Comparison of ENCODE assay signal across 9 cellular contexts in genomic region chr19:1073956-1074511, GRCh38. TPM values are rescaled to one million over a fixed set of nuclear protein-coding genes. Genes with fewer than 3 reads are reported as not detected.
DNase-seq lines count a peak whose midpoint lies in the region; ATAC-seq and TF ChIP-seq lines count a peak whose summit lies in the region.
"Had no signal": no experiment of that assay in that cellular context is flagged by ENCODE, and none has a peak within 500 bp of the region (broad histone marks: within the 10 kb centered on the region; RNA-seq: fewer than 3 reads in every experiment).

No MANE protein-coding gene starts in this region.

- H3K4me1 Mint-ChIP-seq in activated CD4-positive, alpha-beta memory T cell treated with anti-CD3 and anti-CD28 coated beads, Interleukin-2, amount 10 ng/mL, durations not matched to agents 7 days and 5 days, result peaks cover 64% of the 10 kb centered on the region

- peak; percentile 16 for ATAC-seq in GM18907 (IDR thresholded peaks at IDR 0.05; ENCODE audit: unreplicated experiment)
- no peak for ATAC-seq in lower lobe of right lung

- intact Hi-C loops in lower lobe of right lung (cut with DNase I) (no loop called here), prostate gland (cut with DNase I) (no loop called here)

- DNase-seq in BE2C (peak; percentile 11), lower lobe of right lung (peak; percentile 53), prostate gland (ENCODE audit: low spot score) (no peak), NCI-H2171 (lab: John Stamatoyannopoulos, UW) (no peak), midbrain (lab: John Stamatoyannopoulos, UW) (no peak), GM13977 (ENCODE audit: low spot score) (no peak)
- DNase-seq in activated CD4-positive, alpha-beta memory T cell treated with anti-CD3 and anti-CD28 coated beads, Interleukin-2, amount 10 ng/mL, durations not matched to agents 7 days and 5 days, result no peak

- peaks cover 76% of the 10 kb centered on the region for H3K36me3 Mint-ChIP-seq in activated CD4-positive, alpha-beta memory T cell treated with anti-CD3 and anti-CD28 coated beads, Interleukin-2, amount 10 ng/mL, durations not matched to agents 7 days and 5 days (ENCODE audit: low read depth)

- TF ChIP-seq POLR2A in prostate gland (IDR thresholded peaks at IDR 0.05), result no peak

- in situ Hi-C loops in GM13977 (cut with MboI; ENCODE audit: low pct_unique_long_range_greater_than_20kb, low sequenced_read_pairs, unreplicated experiment), result no loop called here

- 75% methylated on average over 25 of the region's 27 CpGs for WGBS in prostate gland

- H3K4me3 ChIP-seq in BE2C (ENCODE audit: low read depth, low read length) (peak overlapping the region; percentile 45), lower lobe of right lung (peak overlapping the region; percentile 44), prostate gland (no peak overlapping the region)

- H3K9me3 ChIP-seq in BE2C, result peaks cover 4% of the 10 kb centered on the region; the same call in 1 of the 2 replicates
- H3K9me3 ChIP-seq in lower lobe of right lung, result no peaks in the 10 kb centered on the region
- no peaks in the 10 kb centered on the region for H3K9me3 ChIP-seq in prostate gland

- TF ChIP-seq CTCF in BE2C (IDR thresholded peaks at IDR 0.05; ENCODE audit: low read depth, low read length) (no peak), lower lobe of right lung (IDR thresholded peaks at IDR 0.05) (no peak), prostate gland (IDR thresholded peaks at IDR 0.05) (no peak), GM13977 (IDR thresholded peaks at IDR 0.05; ENCODE audit: extremely low read depth, insufficient read depth, missing control alignments) (no peak)

- H3K27me3 ChIP-seq in BE2C (peaks cover 33% of the 10 kb centered on the region), lower lobe of right lung (ENCODE audit: low read depth) (peaks cover 8% of the 10 kb centered on the region), prostate gland (replicated peaks; ENCODE audit: insufficient read depth) (peaks cover 11% of the 10 kb centered on the region)

- POLR2A ChIA-PET in activated CD4-positive, alpha-beta memory T cell treated with anti-CD3 and anti-CD28 coated beads, Interleukin-2, amount 10 ng/mL, durations not matched to agents 7 days and 5 days (lab: Charles Lee), result interaction anchor here (0.7 to 17.5 kb wide), 11 partner anchors 7 to 195 kb away, joined by 3 to 334 read pairs (median 12); partner anchors contain the start of genes ABCA7, ARHGAP45, CIRBP and CNN2

- no peaks in the 10 kb centered on the region for H3K9me3 Mint-ChIP-seq in activated CD4-positive, alpha-beta memory T cell treated with anti-CD3 and anti-CD28 coated beads, Interleukin-2, amount 10 ng/mL, durations not matched to agents 7 days and 5 days
- H3K9me3 Mint-ChIP-seq: neural crest cell had no signal

- H3K4me3 Mint-ChIP-seq in activated CD4-positive, alpha-beta memory T cell treated with anti-CD3 and anti-CD28 coated beads, Interleukin-2, amount 10 ng/mL, durations not matched to agents 7 days and 5 days, result peak overlapping the region; percentile 52
- H3K4me3 Mint-ChIP-seq: neural crest cell had no signal

- peak overlapping the region; percentile 64 for H3K27ac Mint-ChIP-seq in activated CD4-positive, alpha-beta memory T cell treated with anti-CD3 and anti-CD28 coated beads, Interleukin-2, amount 10 ng/mL, durations not matched to agents 7 days and 5 days

- H3K4me1 ChIP-seq in BE2C, result 0 out of 2 replicates have a peak, but pooled peaks cover 4% of the 10 kb centered on the region
- H3K4me1 ChIP-seq in lower lobe of right lung, result peaks cover 61% of the 10 kb centered on the region
- no peaks in the 10 kb centered on the region for H3K4me1 ChIP-seq in prostate gland (replicated peaks)

- H3K36me3 ChIP-seq in BE2C (no peaks in the 10 kb centered on the region), lower lobe of right lung (peaks cover 29% of the 10 kb centered on the region), prostate gland (no peaks in the 10 kb centered on the region)

- H3K27ac ChIP-seq in lower lobe of right lung (peak overlapping the region; percentile 69), prostate gland (no peak overlapping the region)

- H3K27me3 Mint-ChIP-seq in activated CD4-positive, alpha-beta memory T cell treated with anti-CD3 and anti-CD28 coated beads, Interleukin-2, amount 10 ng/mL, durations not matched to agents 7 days and 5 days, result no peaks in the 10 kb centered on the region

- CTCF ChIA-PET in activated CD4-positive, alpha-beta memory T cell treated with anti-CD3 and anti-CD28 coated beads, Interleukin-2, amount 10 ng/mL, durations not matched to agents 7 days and 5 days (lab: Charles Lee), result interaction anchor here (0.7 to 4.9 kb wide), 7 partner anchors 8 to 192 kb away, joined by 3 to 56 read pairs (median 3); partner anchors contain the start of genes ARHGAP45 and RNU6-2

RNA-seq across cellular contexts. Expression of gene ARHGAP45, which starts 7.1 kb away (rescaled TPM):
- polyA plus RNA-seq in BE2C (2012; ENCODE audit: insufficient read depth, insufficient read length, low read depth), result 31.2 TPM
- 100 to 1,000 TPM; 419 to 437 TPM for total RNA-seq in activated CD4-positive, alpha-beta memory T cell treated with anti-CD3 and anti-CD28 coated beads, Interleukin-2, amount 10 ng/mL, durations not matched to agents 7 days and 5 days
- total RNA-seq in lower lobe of right lung, result 83.5 TPM
- total RNA-seq in prostate gland, result 10 to 100 TPM in 1 of 2 donors, 1 to 10 TPM in 1; 8.9 to 26.2 TPM

RNA-seq across cellular contexts. Expression of gene POLR2E, which starts 21.1 kb away (rescaled TPM):
- 824 TPM for polyA plus RNA-seq in BE2C (2012; ENCODE audit: insufficient read depth, insufficient read length, low read depth)
- total RNA-seq in activated CD4-positive, alpha-beta memory T cell treated with anti-CD3 and anti-CD28 coated beads, Interleukin-2, amount 10 ng/mL, durations not matched to agents 7 days and 5 days, result 100 to 1,000 TPM; 116 to 120 TPM
- total RNA-seq in lower lobe of right lung (158 TPM), prostate gland (100 to 1,000 TPM; 152 to 169 TPM)

RNA-seq across cellular contexts. Expression of gene GPX4, which starts 29.8 kb away (rescaled TPM):
- 790 TPM for polyA plus RNA-seq in BE2C (2012; ENCODE audit: insufficient read depth, insufficient read length, low read depth)
- total RNA-seq in activated CD4-positive, alpha-beta memory T cell treated with anti-CD3 and anti-CD28 coated beads, Interleukin-2, amount 10 ng/mL, durations not matched to agents 7 days and 5 days, result 100 to 1,000 TPM; 141 to 148 TPM
- total RNA-seq in lower lobe of right lung (378 TPM), prostate gland (100 to 1,000 TPM; 577 to 627 TPM)

RNA-seq across cellular contexts. Expression of gene ABCA7, which starts 34.1 kb away (rescaled TPM):
- polyA plus RNA-seq in BE2C (2012; ENCODE audit: insufficient read depth, insufficient read length, low read depth), result 16.4 TPM
- total RNA-seq in activated CD4-positive, alpha-beta memory T cell treated with anti-CD3 and anti-CD28 coated beads, Interleukin-2, amount 10 ng/mL, durations not matched to agents 7 days and 5 days, result 10 to 100 TPM; 92.7 to 95.1 TPM
- total RNA-seq in lower lobe of right lung (53.3 TPM), prostate gland (10 to 100 TPM; 16.2 to 25.1 TPM)

RNA-seq across cellular contexts. Expression of gene CNN2, which starts 47.6 kb away (rescaled TPM):
- 3.0 TPM for polyA plus RNA-seq in BE2C (2012; ENCODE audit: insufficient read depth, insufficient read length, low read depth)
- 100 to 1,000 TPM; 513 to 519 TPM for total RNA-seq in activated CD4-positive, alpha-beta memory T cell treated with anti-CD3 and anti-CD28 coated beads, Interleukin-2, amount 10 ng/mL, durations not matched to agents 7 days and 5 days
- total RNA-seq in lower lobe of right lung (158 TPM), prostate gland (100 to 1,000 TPM in 1 of 2 donors, 10 to 100 TPM in 1; 82.9 to 101 TPM)

Comparison
In these comparisons a context has a peak if more than half of its experiments do, and no peak if none do; other contexts are left out.
1. DNase-seq: peak in BE2C (single experiment) and lower lobe of right lung (single experiment); none in activated CD4-positive, alpha-beta memory T cell treated with anti-CD3 and anti-CD28 coated beads, Interleukin-2, amount 10 ng/mL, durations not matched to agents 7 days and 5 days (single experiment), prostate gland (single experiment), NCI-H2171 (single experiment), midbrain (single experiment) and GM13977 (single experiment).
2. H3K4me3 ChIP-seq: peak in BE2C (single experiment) and lower lobe of right lung (single experiment); none in prostate gland (0 of 2).